8 cellular contexts compared by ENCODE assay signal in the genomic region with DNA sequence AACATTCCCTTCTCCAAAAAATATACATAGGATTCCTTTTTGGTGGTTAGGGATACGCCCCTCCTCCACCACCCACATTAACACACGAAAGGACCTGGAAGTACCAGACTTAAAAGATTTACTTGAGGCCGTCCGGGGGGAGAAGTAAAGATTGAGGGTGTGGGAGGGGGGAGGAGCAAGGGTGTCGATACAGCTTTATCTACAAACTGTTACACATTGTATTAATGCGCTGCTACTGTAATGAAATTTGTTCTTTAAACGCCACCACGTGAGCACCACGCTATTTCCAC. TPM values are rescaled to one million over a fixed set of nuclear protein-coding genes. Genes with fewer than 3 reads are reported as not detected.
DNase-seq lines count a peak whose midpoint lies in the region; ATAC-seq and TF ChIP-seq lines count a peak whose summit lies in the region.

No MANE protein-coding gene starts in this region.

- H3K4me1 ChIP-seq in A673 (ENCODE audit: insufficient read depth, low read length, poor library complexity, severe bottlenecking) (peaks cover 14% of the 10 kb centered on the region), foreskin keratinocyte (no peaks in the 10 kb centered on the region)

- no peaks in the 10 kb centered on the region for H3K9me3 ChIP-seq in A673 (ENCODE audit: low read depth, low read length, poor library complexity, severe bottlenecking)

- intact Hi-C loops in A673 (cut with micrococcal nuclease; ENCODE audit: unreplicated experiment): loop anchor here (2.0 kb wide), 1 partner anchor 38 kb away; a partner anchor contains a TSS
- intact Hi-C loops in activated CD4-positive, alpha-beta T cell treated with anti-CD3 and anti-CD28 coated beads, Interleukin-2, amount 10 ng/mL, durations not matched to agents 24 days and 14 days (cut with micrococcal nuclease): loop anchor here (2.0 kb wide), 1 partner anchor 38 kb away; a partner anchor contains a TSS

- peak overlapping the region; percentile 97 for H3K4me3 Mint-ChIP-seq in activated CD4-positive, alpha-beta T cell treated with anti-CD3 and anti-CD28 coated beads, Interleukin-2, amount 10 ng/mL, durations not matched to agents 24 days and 14 days

- TF ChIP-seq CTCF in A673 (conservative IDR thresholded peaks at IDR 0.05; ENCODE audit: low read depth, low read length) (no peak), foreskin keratinocyte (conservative IDR thresholded peaks at IDR 0.05) (no peak)

- peaks cover 30% of the 10 kb centered on the region for H3K4me1 Mint-ChIP-seq in activated CD4-positive, alpha-beta T cell treated with anti-CD3 and anti-CD28 coated beads, Interleukin-2, amount 10 ng/mL, durations not matched to agents 24 days and 14 days

- CTCF ChIA-PET in A673 (lab: Charles Lee): no interaction called here

- peak; percentile 35 for DNase-seq in A673 (ENCODE audit: low spot score)
- DNase-seq in activated CD4-positive, alpha-beta T cell treated with anti-CD3 and anti-CD28 coated beads, Interleukin-2, amount 10 ng/mL, durations not matched to agents 24 days and 14 days: no peak
- peak in 1 of 2 donors; percentile 29 for DNase-seq in foreskin keratinocyte
- no peak for DNase-seq in skeletal muscle cell (ENCODE audit: low read depth)
- DNase-seq in NCI-H2107 treated with DMSO at 0.1 percent for 48 hours (lab: John Stamatoyannopoulos, UW; ENCODE audit: unreplicated experiment): no peak
- no peak for DNase-seq in SIG-M5 treated with dmso at 0.1 percent for 504 hours (lab: John Stamatoyannopoulos, UW; ENCODE audit: unreplicated experiment)
- DNase-seq in NCI-H748 treated with DMSO at 0.1 percent for 48 hours (lab: John Stamatoyannopoulos, UW): no peak

- peak overlapping the region; percentile 99 for H3K4me3 ChIP-seq in A673 (ENCODE audit: low read depth, low read length, poor library complexity, severe bottlenecking)
- H3K4me3 ChIP-seq in skeletal muscle cell (ENCODE audit: low read depth, low read length): peak overlapping the region; percentile 100

- peak overlapping the region; percentile 93 for H3K27ac Mint-ChIP-seq in activated CD4-positive, alpha-beta T cell treated with anti-CD3 and anti-CD28 coated beads, Interleukin-2, amount 10 ng/mL, durations not matched to agents 24 days and 14 days

- ATAC-seq in GM19395 (IDR thresholded peaks at IDR 0.05; ENCODE audit: unreplicated experiment): peak; percentile 15
- ATAC-seq in foreskin keratinocyte: peak; percentile 7

- POLR2A ChIA-PET in A673 (lab: Charles Lee; ENCODE audit: low non-redundant PET): no interaction called here

- H3K36me3 Mint-ChIP-seq in activated CD4-positive, alpha-beta T cell treated with anti-CD3 and anti-CD28 coated beads, Interleukin-2, amount 10 ng/mL, durations not matched to agents 24 days and 14 days (ENCODE audit: low read depth): peaks cover 39% of the 10 kb centered on the region

- H3K27me3 ChIP-seq in A673 (replicated peaks; ENCODE audit: insufficient read depth, low read depth, low read length, poor library complexity): no peaks in the 10 kb centered on the region
- H3K27me3 ChIP-seq in foreskin keratinocyte: no peaks in the 10 kb centered on the region

- H3K9me3 Mint-ChIP-seq in activated CD4-positive, alpha-beta T cell treated with anti-CD3 and anti-CD28 coated beads, Interleukin-2, amount 10 ng/mL, durations not matched to agents 24 days and 14 days: no peaks in the 10 kb centered on the region

- no TSS peak for BruUV-seq in A673 (replicated peaks; lab: Mats Ljungman, UMichigan)

- H3K36me3 ChIP-seq in A673 (ENCODE audit: insufficient read depth, low read length, poor library complexity, severe bottlenecking): peaks cover 35% of the 10 kb centered on the region

- H3K27me3 Mint-ChIP-seq in activated CD4-positive, alpha-beta T cell treated with anti-CD3 and anti-CD28 coated beads, Interleukin-2, amount 10 ng/mL, durations not matched to agents 24 days and 14 days: no peaks in the 10 kb centered on the region

- H3K27ac ChIP-seq in A673 (ENCODE audit: low read depth, low read length, poor library complexity, severe bottlenecking) (peak overlapping the region; percentile 87), foreskin keratinocyte (peak overlapping the region; percentile 78)

RNA-seq across cellular contexts. Expression of a gene that starts 0.5 kb away (rescaled TPM):
- 23.9 and 27.2 TPM in 2 replicates for total RNA-seq in A673 (2021)
- total RNA-seq in activated CD4-positive, alpha-beta T cell treated with anti-CD3 and anti-CD28 coated beads, Interleukin-2, amount 10 ng/mL, durations not matched to agents 24 days and 14 days: 31.2 and 35.7 TPM in 2 replicates
- 28.7 and 29.1 TPM in 2 replicates for total RNA-seq in foreskin keratinocyte
- 17.1 and 18.5 TPM in 2 replicates for polyA plus RNA-seq in foreskin keratinocyte

RNA-seq across cellular contexts. Expression of a gene that starts 0.7 kb away (rescaled TPM):
- total RNA-seq in A673 (2021) (83.2 and 95.1 TPM in 2 replicates), foreskin keratinocyte (59.0 and 62.8 TPM in 2 replicates)
- total RNA-seq in activated CD4-positive, alpha-beta T cell treated with anti-CD3 and anti-CD28 coated beads, Interleukin-2, amount 10 ng/mL, durations not matched to agents 24 days and 14 days: 98.3 and 99.4 TPM in 2 replicates
- 35.5 and 44.3 TPM in 2 replicates for polyA plus RNA-seq in foreskin keratinocyte

RNA-seq across cellular contexts. Expression of a gene that starts 38.1 kb away (rescaled TPM):
- 227 and 234 TPM in 2 replicates for total RNA-seq in A673 (2021)
- total RNA-seq in activated CD4-positive, alpha-beta T cell treated with anti-CD3 and anti-CD28 coated beads, Interleukin-2, amount 10 ng/mL, durations not matched to agents 24 days and 14 days: 45.7 and 51.7 TPM in 2 replicates
- total RNA-seq in foreskin keratinocyte: 55.4 and 78.4 TPM in 2 replicates
- 75.4 and 98.9 TPM in 2 replicates for polyA plus RNA-seq in foreskin keratinocyte

RNA-seq across cellular contexts. Expression of a gene that starts 44.5 kb away (rescaled TPM):
- total RNA-seq in A673 (2021) (178 and 184 TPM in 2 replicates), foreskin keratinocyte (151 and 154 TPM in 2 replicates)
- 161 and 163 TPM in 2 replicates for total RNA-seq in activated CD4-positive, alpha-beta T cell treated with anti-CD3 and anti-CD28 coated beads, Interleukin-2, amount 10 ng/mL, durations not matched to agents 24 days and 14 days
- polyA plus RNA-seq in foreskin keratinocyte: 224 and 237 TPM in 2 replicates
